15 cellular contexts compared by ENCODE assay signal in genomic region chr12:121093487-121093891, GRCh38.
"Had no signal": no experiment of that assay in that cellular context is flagged by ENCODE, and none has a peak within 500 bp of the region (broad histone marks: within the 10 kb centered on the region; RNA-seq: fewer than 3 reads in every experiment).

No MANE protein-coding gene starts in this region.

- H3K27ac ChIP-seq: foreskin keratinocyte, parathyroid adenoma, thyroid gland had no signal

- H3K36me3 ChIP-seq: thyroid gland had no signal

- H3K36me3 Mint-ChIP-seq: activated naive CD8-positive, alpha-beta T cell; stimulated activated naive B cell treated with anti-CD40 and anti-IgM and Interleukin-4, amounts not matched to agents 10 μg/mL and 1 μg/mL and 100 μg/mL, for 72 hours had no signal

- DNase-seq: activated gamma-delta T cell; amygdala; dermis blood vessel endothelial cell; foreskin keratinocyte; glutamatergic neuron; hypothalamus; kidney glomerular epithelial cell; left ventricle myocardium superior; stimulated activated naive B cell treated with anti-CD40 and anti-IgM and Interleukin-4, amounts not matched to agents 10 μg/mL and 1 μg/mL and 100 μg/mL, for 72 hours; T1000; thyroid gland had no signal

- H3K4me1 ChIP-seq: foreskin keratinocyte had no signal

- H3K27ac Mint-ChIP-seq: activated T-cell treated with anti-CD3 and anti-CD28 coated beads, Interleukin-2, amount 50 U/mL, for 72 hours; stimulated activated naive B cell treated with anti-CD40 and anti-IgM and Interleukin-4, amounts not matched to agents 10 μg/mL and 1 μg/mL and 100 μg/mL, for 72 hours had no signal

- H2AFZ ChIP-seq: parathyroid adenoma had no signal

- ATAC-seq: foreskin keratinocyte; left ventricle myocardium superior; sciatic nerve; stimulated activated naive B cell treated with anti-CD40 and anti-IgM and Interleukin-4, amounts not matched to agents 10 μg/mL and 1 μg/mL and 100 μg/mL, for 72 hours had no signal

- H3K9ac ChIP-seq: parathyroid adenoma had no signal

- H3K27me3 ChIP-seq: thyroid gland had no signal

- H3K9me3 Mint-ChIP-seq: activated T-cell treated with anti-CD3 and anti-CD28 coated beads, Interleukin-2, amount 50 U/mL, for 72 hours; stimulated activated naive B cell treated with anti-CD40 and anti-IgM and Interleukin-4, amounts not matched to agents 10 μg/mL and 1 μg/mL and 100 μg/mL, for 72 hours had no signal

- H3K79me2 ChIP-seq: parathyroid adenoma had no signal

- H3K9me3 ChIP-seq: thyroid gland had no signal

- H3K4me3 ChIP-seq: thyroid gland had no signal

- H3K27me3 Mint-ChIP-seq: activated naive CD8-positive, alpha-beta T cell had no signal
